In the genomic region with DNA sequence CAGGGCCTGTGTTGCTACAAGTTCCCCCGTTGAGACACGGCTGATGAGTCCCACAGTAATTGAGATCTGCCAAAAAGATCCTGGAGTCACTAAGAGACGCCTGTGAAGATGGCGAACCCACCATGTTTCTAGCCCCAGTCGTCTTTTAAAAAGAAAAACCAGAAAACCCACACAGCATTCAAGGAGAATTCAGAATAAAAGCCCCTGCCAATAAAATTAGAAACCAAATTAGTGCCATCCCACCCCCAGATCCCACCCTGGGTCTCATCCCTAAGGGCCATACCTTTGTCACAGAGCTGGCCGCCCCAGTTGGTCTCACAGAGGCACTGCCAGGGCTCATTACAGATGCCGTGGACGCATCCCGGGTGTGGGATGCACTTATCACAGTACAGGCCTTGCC, we compare ENCODE assay signal across 18 cellular contexts. TPM values are rescaled to one million over a fixed set of nuclear protein-coding genes. Genes with fewer than 3 reads are reported as not detected.
A peak's percentile ranks its signal among the peaks of the same experiment; 100 is the strongest.
DNase-seq lines count a peak whose midpoint lies in the region; ATAC-seq, FAIRE-seq and TF ChIP-seq lines count a peak whose summit lies in the region.
"Had no signal": no experiment of that assay in that cellular context is flagged by ENCODE, and none has a peak within 500 bp of the region (broad histone marks: within the 10 kb centered on the region; RNA-seq: fewer than 3 reads in every experiment).

No MANE protein-coding gene starts in this region.

- no peak for ATAC-seq in HG02763 (IDR thresholded peaks at IDR 0.05; ENCODE audit: unreplicated experiment)
- ATAC-seq: stimulated activated naive CD8-positive, alpha-beta T cell treated with anti-CD3 and anti-CD28 coated beads, Interleukin-15, amount 100 ng/mL, for 72 hours had no signal

- no peaks in the 10 kb centered on the region for H3K27me3 ChIP-seq in astrocyte (ENCODE audit: insufficient read depth, low read length)
- no peaks in the 10 kb centered on the region for H3K27me3 ChIP-seq in esophagus (ENCODE audit: control insufficient read depth in 1 of 2, insufficient read depth in 2 of 2, low read length in 2 of 2)
- no peaks in the 10 kb centered on the region for H3K27me3 ChIP-seq in tibial artery
- H3K27me3 ChIP-seq: BE2C had no signal

- H3K4me3 Mint-ChIP-seq in astrocyte (ENCODE audit: unreplicated experiment): peak overlapping the region; percentile 73
- peak overlapping the region; percentile 24 for H3K4me3 Mint-ChIP-seq in osteocyte (ENCODE audit: unreplicated experiment)
- no peak overlapping the region for H3K4me3 Mint-ChIP-seq in Calu3 (ENCODE audit: low read depth, unreplicated experiment)
- H3K4me3 Mint-ChIP-seq: activated CD4-positive, alpha-beta memory T cell treated with anti-CD3 and anti-CD28 coated beads, Interleukin-2, amount 10 ng/mL, durations not matched to agents 7 days and 5 days; immature natural killer cell; stimulated activated naive CD8-positive, alpha-beta T cell treated with anti-CD3 and anti-CD28 coated beads, Interleukin-15, amount 100 ng/mL, for 72 hours had no signal

- H3K27me3 Mint-ChIP-seq in astrocyte (ENCODE audit: low read depth, unreplicated experiment) (no peaks in the 10 kb centered on the region), osteocyte (ENCODE audit: unreplicated experiment) (no peaks in the 10 kb centered on the region), Calu3 (ENCODE audit: unreplicated experiment) (no peaks in the 10 kb centered on the region)

- FAIRE-seq in astrocyte (lab: Jason Lieb, UNC): no peak
- FAIRE-seq: D721Med had no signal

- peak overlapping the region; percentile 77 for H3K4me2 ChIP-seq in astrocyte (ENCODE audit: low read length)

- intact Hi-C loops in tibial artery (cut with DNase I; ENCODE audit: low total_unique reads): no loop called here
- intact Hi-C loops in posterior vena cava (cut with DNase I): no loop called here
- intact Hi-C loops in Calu3 (cut with micrococcal nuclease; ENCODE audit: unreplicated experiment): no loop called here

- H2AFZ ChIP-seq in astrocyte (ENCODE audit: low read depth, low read length): no peak overlapping the region

- H3K9ac ChIP-seq in astrocyte (ENCODE audit: low read length): peak overlapping the region; percentile 82

- no peak overlapping the region for H3K4me3 ChIP-seq in astrocyte (ENCODE audit: insufficient read depth, low read depth, low read length)
- no peak overlapping the region for H3K4me3 ChIP-seq in esophagus (ENCODE audit: low read depth in 1 of 2, low read length in 2 of 2)
- peak overlapping the region in 1 of 2 donors; percentile 27 for H3K4me3 ChIP-seq in tibial artery

- BruUV-seq in Calu3 (replicated peaks; lab: Mats Ljungman, UMichigan): no TSS peak

- peaks cover 28% of the 10 kb centered on the region for H4K20me1 ChIP-seq in astrocyte (ENCODE audit: insufficient read depth, low read length)

- peaks cover 35% of the 10 kb centered on the region for H3K36me3 Mint-ChIP-seq in astrocyte (ENCODE audit: low read depth, unreplicated experiment)
- H3K36me3 Mint-ChIP-seq in osteocyte (ENCODE audit: unreplicated experiment): peaks cover 73% of the 10 kb centered on the region
- peaks cover 92% of the 10 kb centered on the region for H3K36me3 Mint-ChIP-seq in Calu3 (ENCODE audit: insufficient read depth, unreplicated experiment)

- peaks cover 30% of the 10 kb centered on the region for H3K79me2 ChIP-seq in astrocyte (ENCODE audit: insufficient read depth, low read length)

- CTCF ChIA-PET in Calu3 (lab: Charles Lee): no interaction called here

- peaks cover 87% of the 10 kb centered on the region for H3K4me1 Mint-ChIP-seq in astrocyte (ENCODE audit: low read depth, unreplicated experiment)
- peaks cover 99% of the 10 kb centered on the region for H3K4me1 Mint-ChIP-seq in osteocyte (ENCODE audit: unreplicated experiment)
- H3K4me1 Mint-ChIP-seq in Calu3 (ENCODE audit: low read depth, unreplicated experiment): peaks cover 35% of the 10 kb centered on the region
- H3K4me1 Mint-ChIP-seq: immature natural killer cell; stimulated activated naive CD8-positive, alpha-beta T cell treated with anti-CD3 and anti-CD28 coated beads, Interleukin-15, amount 100 ng/mL, for 72 hours had no signal

- WGBS in esophagus, 2 donors: 54 to 71% methylated on average over 9 of the region's 9 CpGs

- H3K4me1 ChIP-seq in astrocyte (ENCODE audit: insufficient read depth, low read length) (peaks cover 78% of the 10 kb centered on the region), esophagus (ENCODE audit: control insufficient read depth in 2 of 2, insufficient read depth in 2 of 2, low read length in 1 of 2) (peaks cover 12 to 13% of the 10 kb centered on the region in 2 donors), tibial artery (peaks cover 4 to 100% (median 92%) of the 10 kb centered on the region in 4 donors)

- no peaks in the 10 kb centered on the region for H3K9me3 Mint-ChIP-seq in astrocyte (ENCODE audit: unreplicated experiment)
- no peaks in the 10 kb centered on the region for H3K9me3 Mint-ChIP-seq in osteocyte (ENCODE audit: unreplicated experiment)
- no peaks in the 10 kb centered on the region for H3K9me3 Mint-ChIP-seq in Calu3 (ENCODE audit: low read depth, unreplicated experiment)
- H3K9me3 Mint-ChIP-seq: activated CD4-positive, alpha-beta memory T cell treated with anti-CD3 and anti-CD28 coated beads, Interleukin-2, amount 10 ng/mL, durations not matched to agents 7 days and 5 days; immature natural killer cell; stimulated activated naive CD8-positive, alpha-beta T cell treated with anti-CD3 and anti-CD28 coated beads, Interleukin-15, amount 100 ng/mL, for 72 hours had no signal

- DNase-seq in astrocyte (ENCODE audit: low read depth) (no peak), osteocyte (ENCODE audit: extremely low spot score, unreplicated experiment) (no peak), tibial artery (peak in 1 of 2 donors; percentile 20), posterior vena cava (ENCODE audit: low spot score) (no peak), Calu3 (no peak)
- no peak for DNase-seq in stimulated activated CD4-positive, alpha-beta T cell treated with anti-CD3 and anti-CD28 coated beads, Interleukin-4, amount 100 ng/mL, for 4 hours
- DNase-seq: activated CD4-positive, alpha-beta memory T cell treated with anti-CD3 and anti-CD28 coated beads, Interleukin-2, amount 10 ng/mL, durations not matched to agents 7 days and 5 days; BE2C; GDM1; immature natural killer cell; midbrain; NCI-H146; NCI-H226; stimulated activated naive CD8-positive, alpha-beta T cell treated with anti-CD3 and anti-CD28 coated beads, Interleukin-15, amount 100 ng/mL, for 72 hours; WERI-Rb-1 had no signal

- H3K27ac ChIP-seq in astrocyte (ENCODE audit: low read depth, low read length) (peak overlapping the region; percentile 92), esophagus (ENCODE audit: low read depth in 2 of 2, low read length in 1 of 2) (peak overlapping the region; percentile 61 to 87), tibial artery (peak overlapping the region; percentile 99)
- H3K27ac ChIP-seq: WERI-Rb-1 had no signal

- peak overlapping the region; percentile 82 for H3K27ac Mint-ChIP-seq in astrocyte (ENCODE audit: unreplicated experiment)
- H3K27ac Mint-ChIP-seq in osteocyte (ENCODE audit: unreplicated experiment): peak overlapping the region; percentile 96
- H3K27ac Mint-ChIP-seq in Calu3 (ENCODE audit: unreplicated experiment): no peak overlapping the region
- H3K27ac Mint-ChIP-seq: activated CD4-positive, alpha-beta memory T cell treated with anti-CD3 and anti-CD28 coated beads, Interleukin-2, amount 10 ng/mL, durations not matched to agents 7 days and 5 days; immature natural killer cell had no signal

- TF ChIP-seq CTCF in astrocyte (IDR thresholded peaks at IDR 0.05; ENCODE audit: insufficient read depth, low read depth, low read length): no peak
- TF ChIP-seq CTCF in osteocyte (IDR thresholded peaks at IDR 0.05): no peak
- TF ChIP-seq CTCF in tibial artery (IDR thresholded peaks at IDR 0.05): no peak
- no peak for TF ChIP-seq CTCF in Calu3 (IDR thresholded peaks at IDR 0.05; ENCODE audit: unreplicated experiment)

- no peaks in the 10 kb centered on the region for H3K9me3 ChIP-seq in astrocyte (ENCODE audit: insufficient read depth, low read depth, low read length)
- no peaks in the 10 kb centered on the region for H3K9me3 ChIP-seq in esophagus (ENCODE audit: control insufficient read depth in 2 of 2, insufficient read depth in 1 of 2, low read depth in 1 of 2, low read length in 1 of 2)
- H3K9me3 ChIP-seq in tibial artery: no peaks in the 10 kb centered on the region
- H3K9me3 ChIP-seq: BE2C had no signal

- H3K36me3 ChIP-seq in astrocyte (ENCODE audit: insufficient read depth, low read length) (peaks cover 20% of the 10 kb centered on the region), esophagus (ENCODE audit: control insufficient read depth in 2 of 2, insufficient read depth in 2 of 2, low read length in 1 of 2) (peaks cover 6 to 42% of the 10 kb centered on the region in 2 donors), tibial artery (peaks cover 79 to 88% (median 82%) of the 10 kb centered on the region in 3 donors)
- H3K36me3 ChIP-seq: BE2C, WERI-Rb-1 had no signal

RNA-seq across cellular contexts. Expression of gene JAG1, which starts 21.6 kb away (rescaled TPM):
- total RNA-seq in astrocyte (278 and 380 TPM in 2 replicates), osteocyte (246 and 254 TPM in 2 replicates), posterior vena cava (10 to 100 TPM; 68.5 to 84.2 TPM), Calu3 (2022) (156 and 245 TPM in 2 replicates)
- 10 to 100 TPM; 36.5 to 48.8 TPM for polyA plus RNA-seq in esophagus
